8 cellular contexts compared by ENCODE assay signal in genomic region chr12:92929957-92930356, GRCh38. TPM values are rescaled to one million over a fixed set of nuclear protein-coding genes. Genes with fewer than 3 reads are reported as not detected.
DNase-seq lines count a peak whose midpoint lies in the region; ATAC-seq and TF ChIP-seq lines count a peak whose summit lies in the region.

No MANE protein-coding gene starts in this region.

- H3K4me1 ChIP-seq in esophagus squamous epithelium (peaks cover 12 to 48% (median 22%) of the 10 kb centered on the region in 3 donors), rectal smooth muscle tissue (ENCODE audit: control insufficient read depth, insufficient read depth, low read length) (peaks cover 15% of the 10 kb centered on the region)

- no peaks in the 10 kb centered on the region for H3K9me3 ChIP-seq in esophagus squamous epithelium

- ATAC-seq in HG03442 (IDR thresholded peaks at IDR 0.05; ENCODE audit: unreplicated experiment) = no peak

- CTCF ChIA-PET in HEK293T (lab: Yijun Ruan, JAX) = interaction anchor here (1.0 kb wide), 1 partner anchor 144 kb away, joined by 3 read pairs; no protein-coding TSS in a partner anchor

- POLR2A ChIA-PET in HEK293T (lab: Yijun Ruan, JAX) = interaction anchor here (1.3 kb wide), 2 partner anchors 96 to 144 kb away, joined by 3 read pairs; no protein-coding TSS in a partner anchor

- H3K27me3 ChIP-seq in esophagus squamous epithelium (no peaks in the 10 kb centered on the region), rectal smooth muscle tissue (ENCODE audit: control insufficient read depth, insufficient read depth, low read length) (no peaks in the 10 kb centered on the region)

- H3K4me3 ChIP-seq in GM08714 (ENCODE audit: low read length) (peak overlapping the region; percentile 59), esophagus squamous epithelium (peak overlapping the region; percentile 75 to 98 (median 90)), rectal smooth muscle tissue (ENCODE audit: low read length) (peak overlapping the region; percentile 86)

- WGBS in esophagus squamous epithelium, 2 donors = 4 to 8% methylated on average over 9 of the region's 9 CpGs

- peak overlapping the region; percentile 97 to 100 (median 100) for H3K27ac ChIP-seq in esophagus squamous epithelium
- peak overlapping the region; percentile 90 for H3K27ac ChIP-seq in rectal smooth muscle tissue (ENCODE audit: low read depth, low read length)

- intact Hi-C loops in esophagus squamous epithelium (cut with DNase I) = no loop called here

- TF ChIP-seq POLR2A in esophagus squamous epithelium (IDR thresholded peaks at IDR 0.05) = no peak

- peak overlapping the region; percentile 41 for H3K9ac ChIP-seq in rectal smooth muscle tissue (ENCODE audit: low read length)

- H3K36me3 ChIP-seq in esophagus squamous epithelium (no peaks in the 10 kb centered on the region), rectal smooth muscle tissue (ENCODE audit: control insufficient read depth, insufficient read depth, low read length) (no peaks in the 10 kb centered on the region)

- peak; percentile 8 for DNase-seq in RPMI8226
- no peak for DNase-seq in esophagus squamous epithelium (lab: John Stamatoyannopoulos, UW)
- DNase-seq in HEK293T (ENCODE audit: extremely low spot score) = no peak
- no peak for DNase-seq in ureter (ENCODE audit: low spot score)
- no peak for DNase-seq in stimulated activated CD4-positive, alpha-beta T cell treated with anti-CD3 and anti-CD28 coated beads, Interleukin-2, amount 100 ng/mL, for 24 hours

- no peak for TF ChIP-seq CTCF in esophagus squamous epithelium (IDR thresholded peaks at IDR 0.05)

TF ChIP-seq in HEK293T, 16 proteins besides CTCF, POLR2A, EP300 and RAD21:
- TF ChIP-seq ARNT (IDR thresholded peaks at IDR 0.05) = no peak
- TF ChIP-seq SP1 (IDR thresholded peaks at IDR 0.05) = no peak
- no peak for TF ChIP-seq PKNOX1 (IDR thresholded peaks at IDR 0.05)
- TF ChIP-seq LEF1 (IDR thresholded peaks at IDR 0.05; ENCODE audit: borderline replicate concordance) = no peak
- TF ChIP-seq TARDBP (IDR thresholded peaks at IDR 0.05) = no peak
- TF ChIP-seq CTBP1 (IDR thresholded peaks at IDR 0.05; ENCODE audit: borderline replicate concordance) = no peak
- TF ChIP-seq ELF4 (IDR thresholded peaks at IDR 0.05) = no peak
- TF ChIP-seq HDGF (IDR thresholded peaks at IDR 0.05; ENCODE audit: borderline replicate concordance) = no peak
- TF ChIP-seq ZNF384 (IDR thresholded peaks at IDR 0.05) = no peak
- TF ChIP-seq BHLHE40 (IDR thresholded peaks at IDR 0.05; ENCODE audit: borderline replicate concordance) = no peak
- no peak for TF ChIP-seq NFRKB (IDR thresholded peaks at IDR 0.05)
- no peak for TF ChIP-seq L3MBTL2 (conservative IDR thresholded peaks at IDR 0.05)

RNA-seq across cellular contexts. Expression of gene EEA1, which starts 0.9 kb away (rescaled TPM):
- total RNA-seq in esophagus squamous epithelium (10 to 100 TPM; 17.2 to 58.1 (median 31.0) TPM), ureter (46.3 TPM)
